ENCODE assay signal across 29 cellular contexts in the genomic region with DNA sequence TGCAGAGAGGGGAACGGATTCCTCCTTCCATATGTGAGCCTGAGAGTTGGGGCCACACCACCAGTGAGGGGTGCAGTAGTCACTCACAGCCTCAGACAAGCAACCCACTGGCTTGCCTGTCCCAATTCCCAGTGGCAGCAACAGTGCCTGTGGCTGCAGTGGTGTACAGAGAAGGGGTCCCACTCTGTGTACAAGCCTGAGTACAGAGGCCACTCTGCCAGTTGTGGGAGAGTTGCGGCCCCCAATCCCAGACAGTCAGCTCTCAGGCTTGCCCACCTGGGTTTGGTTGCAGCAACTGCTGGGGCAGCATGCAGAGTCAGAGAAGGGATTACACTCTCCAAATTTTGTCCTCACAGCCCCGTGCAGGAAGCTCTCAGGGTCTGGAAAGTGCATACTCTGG.
"Had no signal": no experiment of that assay in that cellular context is flagged by ENCODE, and none has a peak within 500 bp of the region (broad histone marks: within the 10 kb centered on the region; RNA-seq: fewer than 3 reads in every experiment).

No MANE protein-coding gene starts in this region.

- H3K9ac ChIP-seq: neural progenitor cell, parathyroid adenoma had no signal

- DNase-seq: natural killer cell; occipital lobe; ovary; psoas muscle; right cardiac atrium; right lobe of liver; sigmoid colon; small intestine; stimulated activated CD4-positive, alpha-beta T cell treated with anti-CD3 and anti-CD28 coated beads, Interleukin-12 subunit alpha, Interleukin-12 subunit beta, amount 100 ng/mL, for 4 hours; stimulated activated CD4-positive, alpha-beta T cell treated with anti-CD3 and anti-CD28 coated beads, Interleukin-1b, Interleukin-23, amount 100 ng/mL, for 48 hours; stimulated activated CD4-positive, alpha-beta T cell treated with anti-CD3 and anti-CD28 coated beads, Interleukin-4, amount 100 ng/mL, for 1 hour; stimulated activated CD4-positive, alpha-beta T cell treated with anti-CD3 and anti-CD28 coated beads, Interleukin-4, amount 100 ng/mL, for 4 hours; stimulated activated CD8-positive, alpha-beta memory T cell treated with anti-CD3 and anti-CD28 coated beads, Interleukin-4, amount 100 ng/mL, for 48 hours; stimulated activated naive CD4-positive, alpha-beta T cell; stimulated activated naive CD8-positive, alpha-beta T cell treated with anti-CD3 and anti-CD28 coated beads, Interleukin-15, amount 100 ng/mL, for 72 hours; stimulated activated naive CD8-positive, alpha-beta T cell treated with anti-CD3 and anti-CD28 coated beads, Interleukin-15, Interleukin-2, amounts not matched to agents 100 U/mL and 50 U/mL, for 24 hours; substantia nigra; testis; tibial artery; transverse colon; upper lobe of right lung; uterus had no signal

- H3K27me3 ChIP-seq: neural progenitor cell, ovary, right lobe of liver, sigmoid colon, suprapubic skin, testis, tibial artery, transverse colon, upper lobe of right lung, uterus had no signal

- H3K36me3 Mint-ChIP-seq: neural progenitor cell, type B pancreatic cell had no signal

- H3K4me1 ChIP-seq: parathyroid adenoma, psoas muscle, right lobe of liver, suprapubic skin, testis, tibial artery, transverse colon, upper lobe of right lung, uterus had no signal

- H3K4me3 ChIP-seq: neural progenitor cell, ovary, psoas muscle, right lobe of liver, sigmoid colon, suprapubic skin, testis, tibial artery, transverse colon, upper lobe of right lung, uterus had no signal

- ATAC-seq: psoas muscle; right cardiac atrium; right lobe of liver; stimulated activated memory B cell treated with anti-CD40 and anti-IgM and Interleukin-4, amounts not matched to agents 10 μg/mL and 1 μg/mL and 100 μg/mL, for 72 hours; stimulated activated naive CD8-positive, alpha-beta T cell treated with anti-CD3 and anti-CD28 coated beads, Interleukin-15, Interleukin-2, amounts not matched to agents 100 U/mL and 50 U/mL, for 24 hours had no signal

- H3K4me2 ChIP-seq: neural progenitor cell had no signal

- H3K9me3 Mint-ChIP-seq: natural killer cell; nephron; stimulated activated memory B cell treated with anti-CD40 and anti-IgM and Interleukin-4, amounts not matched to agents 10 μg/mL and 1 μg/mL and 100 μg/mL, for 72 hours; stimulated activated naive CD8-positive, alpha-beta T cell treated with anti-CD3 and anti-CD28 coated beads, Interleukin-15, amount 100 ng/mL, for 72 hours; type B pancreatic cell had no signal

- H3K4me3 Mint-ChIP-seq: natural killer cell; nephron; neural progenitor cell; stimulated activated memory B cell treated with anti-CD40 and anti-IgM and Interleukin-4, amounts not matched to agents 10 μg/mL and 1 μg/mL and 100 μg/mL, for 72 hours; stimulated activated naive CD8-positive, alpha-beta T cell treated with anti-CD3 and anti-CD28 coated beads, Interleukin-15, amount 100 ng/mL, for 72 hours; type B pancreatic cell had no signal

- H3K9me3 ChIP-seq: ovary, psoas muscle, right lobe of liver, suprapubic skin, testis, tibial artery, transverse colon, upper lobe of right lung, uterus had no signal

- H3K27me3 Mint-ChIP-seq: progenitor cell of endocrine pancreas; stimulated activated memory B cell treated with anti-CD40 and anti-IgM and Interleukin-4, amounts not matched to agents 10 μg/mL and 1 μg/mL and 100 μg/mL, for 72 hours; stimulated activated naive CD8-positive, alpha-beta T cell treated with anti-CD3 and anti-CD28 coated beads, Interleukin-15, amount 100 ng/mL, for 72 hours; type B pancreatic cell had no signal

- H3K27ac ChIP-seq: neural progenitor cell, ovary, parathyroid adenoma, psoas muscle, right lobe of liver, sigmoid colon, suprapubic skin, testis, tibial artery, transverse colon, upper lobe of right lung, uterus had no signal

- H2AFZ ChIP-seq: neural progenitor cell, parathyroid adenoma had no signal

- H3K27ac Mint-ChIP-seq: natural killer cell; nephron; neural progenitor cell; progenitor cell of endocrine pancreas; stimulated activated memory B cell treated with anti-CD40 and anti-IgM and Interleukin-4, amounts not matched to agents 10 μg/mL and 1 μg/mL and 100 μg/mL, for 72 hours; stimulated activated naive CD8-positive, alpha-beta T cell treated with anti-CD3 and anti-CD28 coated beads, Interleukin-15, amount 100 ng/mL, for 72 hours; type B pancreatic cell had no signal

- H3K36me3 ChIP-seq: neural progenitor cell, ovary, right lobe of liver, sigmoid colon, suprapubic skin, tibial artery, transverse colon, upper lobe of right lung, uterus had no signal

- H3K4me1 Mint-ChIP-seq: natural killer cell; stimulated activated memory B cell treated with anti-CD40 and anti-IgM and Interleukin-4, amounts not matched to agents 10 μg/mL and 1 μg/mL and 100 μg/mL, for 72 hours had no signal

- H3K79me2 ChIP-seq: parathyroid adenoma had no signal
